In the genomic region with DNA sequence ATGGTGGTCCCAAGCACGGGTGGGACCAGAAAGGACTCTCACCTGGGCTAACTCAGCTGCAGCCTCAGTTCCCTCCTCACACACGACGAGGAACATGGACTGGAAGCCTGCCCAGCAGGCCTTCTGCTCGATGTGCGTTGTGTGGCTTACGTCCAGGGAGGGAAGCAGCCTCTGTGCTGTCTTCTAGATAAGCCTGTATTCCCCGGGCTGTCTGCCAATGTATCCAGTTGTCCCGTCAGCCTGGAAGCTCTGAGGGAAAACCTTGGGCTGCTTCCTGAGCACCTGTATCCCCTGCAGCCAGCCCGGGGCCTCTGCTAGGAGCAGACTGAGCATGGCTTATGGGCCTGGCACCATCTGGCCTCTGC, we compare ENCODE assay signal across 14 cellular contexts. TPM values are rescaled to one million over a fixed set of nuclear protein-coding genes. Genes with fewer than 3 reads are reported as not detected.
A peak's percentile ranks its signal among the peaks of the same experiment; 100 is the strongest.
DNase-seq lines count a peak whose midpoint lies in the region; ATAC-seq and TF ChIP-seq lines count a peak whose summit lies in the region.
"Had no signal": no experiment of that assay in that cellular context is flagged by ENCODE, and none has a peak within 500 bp of the region (broad histone marks: within the 10 kb centered on the region; RNA-seq: fewer than 3 reads in every experiment).

No MANE protein-coding gene starts in this region.

- no peaks in the 10 kb centered on the region for H3K27me3 Mint-ChIP-seq in stimulated activated naive CD8-positive, alpha-beta T cell treated with anti-CD3 and anti-CD28 coated beads, Interleukin-15, amount 100 ng/mL, for 72 hours
- H3K27me3 Mint-ChIP-seq: activated CD4-positive, alpha-beta memory T cell treated with anti-CD3 and anti-CD28 coated beads, Interleukin-2, amount 10 ng/mL, durations not matched to agents 7 days and 5 days had no signal

- H3K9me3 Mint-ChIP-seq in stimulated activated naive CD8-positive, alpha-beta T cell treated with anti-CD3 and anti-CD28 coated beads, Interleukin-15, amount 100 ng/mL, for 72 hours = no peaks in the 10 kb centered on the region
- H3K9me3 Mint-ChIP-seq: activated CD4-positive, alpha-beta memory T cell treated with anti-CD3 and anti-CD28 coated beads, Interleukin-2, amount 10 ng/mL, durations not matched to agents 7 days and 5 days had no signal

- no peak overlapping the region for H2AFZ ChIP-seq in osteoblast (ENCODE audit: low read length)

- no peak overlapping the region for H3K4me2 ChIP-seq in osteoblast (ENCODE audit: insufficient read depth, low read length)

- peak; percentile 5 for ATAC-seq in foreskin keratinocyte
- no peak for ATAC-seq in stimulated activated naive CD8-positive, alpha-beta T cell treated with anti-CD3 and anti-CD28 coated beads, Interleukin-15, amount 100 ng/mL, for 72 hours
- ATAC-seq: lower lobe of right lung had no signal

- H3K4me3 Mint-ChIP-seq in stimulated activated naive CD8-positive, alpha-beta T cell treated with anti-CD3 and anti-CD28 coated beads, Interleukin-15, amount 100 ng/mL, for 72 hours = no peak overlapping the region
- H3K4me3 Mint-ChIP-seq: activated CD4-positive, alpha-beta memory T cell treated with anti-CD3 and anti-CD28 coated beads, Interleukin-2, amount 10 ng/mL, durations not matched to agents 7 days and 5 days; CD4-positive, alpha-beta memory T cell had no signal

- no peak for TF ChIP-seq CTCF in foreskin keratinocyte (conservative IDR thresholded peaks at IDR 0.05)
- TF ChIP-seq CTCF in osteoblast (IDR thresholded peaks at IDR 0.05; ENCODE audit: extremely low read depth, low read depth, low read length) = no peak

- H3K9me3 ChIP-seq in SJCRH30 (replicated peaks) (no peaks in the 10 kb centered on the region), osteoblast (ENCODE audit: low read depth, low read length) (no peaks in the 10 kb centered on the region)
- H3K9me3 ChIP-seq: lower lobe of right lung had no signal

- no peaks in the 10 kb centered on the region for H3K79me2 ChIP-seq in osteoblast (ENCODE audit: insufficient read depth, low read length)

- peaks cover 12% of the 10 kb centered on the region for H3K27me3 ChIP-seq in SJCRH30
- H3K27me3 ChIP-seq in foreskin keratinocyte = no peaks in the 10 kb centered on the region
- peaks cover 8% of the 10 kb centered on the region for H3K27me3 ChIP-seq in osteoblast (ENCODE audit: insufficient read depth, low read length)
- H3K27me3 ChIP-seq: cardiac muscle cell had no signal

- H3K4me3 ChIP-seq in SJCRH30 = no peak overlapping the region
- H3K4me3 ChIP-seq in osteoblast (ENCODE audit: insufficient read depth, low read length) = no peak overlapping the region
- H3K4me3 ChIP-seq: cardiac muscle cell, lower lobe of right lung had no signal

- H3K36me3 ChIP-seq in SJCRH30 (no peaks in the 10 kb centered on the region), osteoblast (ENCODE audit: insufficient read depth, low read length) (no peaks in the 10 kb centered on the region)
- H3K36me3 ChIP-seq: cardiac muscle cell had no signal

- H3K27ac ChIP-seq in SJCRH30 = no peak overlapping the region
- no peak overlapping the region for H3K27ac ChIP-seq in foreskin keratinocyte
- no peak overlapping the region for H3K27ac ChIP-seq in osteoblast (ENCODE audit: low read depth, low read length)
- H3K27ac ChIP-seq: cardiac muscle cell, lower lobe of right lung had no signal

- H4K20me1 ChIP-seq in osteoblast (ENCODE audit: insufficient read depth, low read length) = no peaks in the 10 kb centered on the region

- H3K4me1 Mint-ChIP-seq in stimulated activated naive CD8-positive, alpha-beta T cell treated with anti-CD3 and anti-CD28 coated beads, Interleukin-15, amount 100 ng/mL, for 72 hours = no peaks in the 10 kb centered on the region
- H3K4me1 Mint-ChIP-seq: activated CD4-positive, alpha-beta memory T cell treated with anti-CD3 and anti-CD28 coated beads, Interleukin-2, amount 10 ng/mL, durations not matched to agents 7 days and 5 days; CD4-positive, alpha-beta memory T cell had no signal

- no peaks in the 10 kb centered on the region; the same call in 1 of the 2 replicates for H3K4me1 ChIP-seq in SJCRH30
- no peaks in the 10 kb centered on the region for H3K4me1 ChIP-seq in foreskin keratinocyte
- H3K4me1 ChIP-seq in osteoblast (ENCODE audit: insufficient read depth, low read length) = no peaks in the 10 kb centered on the region
- H3K4me1 ChIP-seq: lower lobe of right lung had no signal

- H3K27ac Mint-ChIP-seq in stimulated activated naive CD8-positive, alpha-beta T cell treated with anti-CD3 and anti-CD28 coated beads, Interleukin-15, amount 100 ng/mL, for 72 hours = no peak overlapping the region
- H3K27ac Mint-ChIP-seq: activated CD4-positive, alpha-beta memory T cell treated with anti-CD3 and anti-CD28 coated beads, Interleukin-2, amount 10 ng/mL, durations not matched to agents 7 days and 5 days; CD4-positive, alpha-beta memory T cell had no signal

- DNase-seq in NCI-H2029 (lab: John Stamatoyannopoulos, UW) (peak; percentile 98), SJCRH30 (peak; percentile 28 to 45), foreskin keratinocyte (no peak), osteoblast (ENCODE audit: insufficient read length, low spot score, missing footprints) (peak; percentile 83), HT-29 (ENCODE audit: low spot score) (no peak), GDM1 (lab: John Stamatoyannopoulos, UW) (no peak)
- DNase-seq in stimulated activated naive CD8-positive, alpha-beta T cell treated with anti-CD3 and anti-CD28 coated beads, Interleukin-15, amount 100 ng/mL, for 72 hours = no peak
- DNase-seq in activated T-cell treated with anti-CD3 and anti-CD28 coated beads, Interleukin-2, amount 50 U/mL, for 1 hour = no peak
- DNase-seq: activated CD4-positive, alpha-beta memory T cell treated with anti-CD3 and anti-CD28 coated beads, Interleukin-2, amount 10 ng/mL, durations not matched to agents 7 days and 5 days; CD4-positive, alpha-beta memory T cell; KG1; lower lobe of right lung had no signal

RNA-seq across cellular contexts. Expression of a gene that starts 10.5 kb away (rescaled TPM):
- 0.15 and 0.22 TPM in 2 replicates for total RNA-seq in SJCRH30 (2014; rRNA removed; shearing (Covaris generic))
- 159 and 184 TPM in 2 replicates for total RNA-seq in foreskin keratinocyte
- polyA plus RNA-seq in foreskin keratinocyte = 149 and 163 TPM in 2 replicates
- total RNA-seq in osteoblast = 3.5 and 6.5 TPM in 2 replicates
- 4.7 and 6.1 TPM in 2 replicates for total RNA-seq in HT-29 (2014; rRNA removed; shearing (Covaris generic))
- total RNA-seq: CD4-positive, alpha-beta memory T cell had no signal
- polyA plus RNA-seq: cardiac muscle cell; CD4-positive, alpha-beta memory T cell; neural cell had no signal

RNA-seq across cellular contexts. Expression of a gene that starts 51.2 kb away (rescaled TPM):
- total RNA-seq in SJCRH30 (2014; rRNA removed; shearing (Covaris generic)) = not detected in 2 replicates
- total RNA-seq in foreskin keratinocyte (not detected in 2 replicates), osteoblast (not detected in 2 replicates)
- not detected in 2 replicates for polyA plus RNA-seq in foreskin keratinocyte
- 0.10 TPM in 1 of 2 replicates, not detected in the other for total RNA-seq in HT-29 (2014; rRNA removed; shearing (Covaris generic))
- total RNA-seq: cardiac muscle cell; CD4-positive, alpha-beta memory T cell; lower lobe of right lung had no signal
- polyA plus RNA-seq: cardiac muscle cell; CD4-positive, alpha-beta memory T cell; neural cell had no signal

Comparison
In these comparisons a context has a peak if more than half of its experiments do, and no peak if none do; other contexts are left out.
1. DNase-seq: peak in NCI-H2029 (single experiment), SJCRH30 (2 of 2) and osteoblast (single experiment); none in foreskin keratinocyte (0 of 2), stimulated activated naive CD8-positive, alpha-beta T cell treated with anti-CD3 and anti-CD28 coated beads, Interleukin-15, amount 100 ng/mL, for 72 hours (0 of 2), HT-29 (single experiment), GDM1 (single experiment) and activated T-cell treated with anti-CD3 and anti-CD28 coated beads, Interleukin-2, amount 50 U/mL, for 1 hour (single experiment).
2. RNA of a gene that starts 10.5 kb away (total RNA-seq): 159 to 184 TPM in foreskin keratinocyte; 3.5 to 6.5 TPM in osteoblast, 4.7 to 6.1 TPM in HT-29 and 0.15 to 0.22 TPM in SJCRH30; every median in the first group is over 10 times any median in the second.